In the genomic region with DNA sequence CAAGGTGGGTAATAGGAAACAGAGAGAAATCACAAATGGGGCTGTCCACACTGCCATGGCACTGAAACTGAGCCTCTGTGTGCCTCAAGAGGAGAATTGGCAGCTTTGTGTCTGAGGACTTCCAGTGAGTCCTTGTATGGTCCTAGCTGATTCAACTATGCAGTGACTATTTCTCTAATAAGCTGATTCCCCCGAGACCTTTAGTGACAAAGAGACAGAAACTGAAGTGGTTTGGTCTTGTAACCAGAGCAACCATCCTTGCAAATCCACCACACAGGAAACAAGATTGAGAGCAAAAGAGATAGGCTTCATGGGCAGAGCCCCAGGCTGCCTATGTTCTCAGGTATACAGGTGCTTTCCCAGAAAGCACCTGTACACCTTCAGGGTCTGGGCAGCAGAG, we compare ENCODE assay signal across 12 cellular contexts.
DNase-seq lines count a peak whose midpoint lies in the region; ATAC-seq and TF ChIP-seq lines count a peak whose summit lies in the region.
"Had no signal": no experiment of that assay in that cellular context is flagged by ENCODE, and none has a peak within 500 bp of the region (broad histone marks: within the 10 kb centered on the region; RNA-seq: fewer than 3 reads in every experiment).

No MANE protein-coding gene starts in this region.

- no peak for TF ChIP-seq CTCF in spleen (IDR thresholded peaks at IDR 0.05 in 8 of 11, conservative IDR thresholded peaks at IDR 0.05 in 3 of 11)

- H3K27me3 ChIP-seq in spleen (replicated peaks in 1 of 7), result no peaks in the 10 kb centered on the region
- H3K27me3 ChIP-seq: neutrophil had no signal

- H3K4me3 ChIP-seq in spleen, result no peak overlapping the region

- ATAC-seq in GM18498 (IDR thresholded peaks at IDR 0.05; ENCODE audit: unreplicated experiment) (peak; percentile 48), GM21390 (IDR thresholded peaks at IDR 0.05; ENCODE audit: unreplicated experiment) (peak; percentile 83), HG03196 (IDR thresholded peaks at IDR 0.05; ENCODE audit: unreplicated experiment) (peak; percentile 70)

- no peaks in the 10 kb centered on the region for H3K9me3 ChIP-seq in spleen
- H3K9me3 ChIP-seq: neutrophil had no signal

- TF ChIP-seq POLR2A in spleen (IDR thresholded peaks at IDR 0.05), result no peak

- no peaks in the 10 kb centered on the region for H3K4me1 ChIP-seq in spleen

- H3K36me3 ChIP-seq in spleen, result no peaks in the 10 kb centered on the region
- H3K36me3 ChIP-seq: neutrophil had no signal

- no peaks in the 10 kb centered on the region for H3K9me3 Mint-ChIP-seq in activated CD4-positive, alpha-beta T cell treated with anti-CD3 and anti-CD28 coated beads, Interleukin-2, amount 10 ng/mL, durations not matched to agents 7 days and 5 days

- CTCF ChIA-PET in activated CD4-positive, alpha-beta T cell treated with anti-CD3 and anti-CD28 coated beads, Interleukin-2, amount 10 ng/mL, durations not matched to agents 7 days and 5 days (lab: Charles Lee), result no interaction called here

- intact Hi-C loops in spleen (cut with DNase I; ENCODE audit: low total_unique reads), result no loop called here

- H3K27me3 Mint-ChIP-seq in activated CD4-positive, alpha-beta T cell treated with anti-CD3 and anti-CD28 coated beads, Interleukin-2, amount 10 ng/mL, durations not matched to agents 7 days and 5 days, result no peaks in the 10 kb centered on the region

- no peaks in the 10 kb centered on the region for H3K36me3 Mint-ChIP-seq in activated CD4-positive, alpha-beta T cell treated with anti-CD3 and anti-CD28 coated beads, Interleukin-2, amount 10 ng/mL, durations not matched to agents 7 days and 5 days (ENCODE audit: low read depth)

- WGBS in spleen, 5 donors, result 45 to 75% (median 60%) methylated on average over 1 of the region's 1 CpG

- no peak overlapping the region for H3K27ac ChIP-seq in spleen
- H3K27ac ChIP-seq: neutrophil had no signal

- no peak overlapping the region for H3K27ac Mint-ChIP-seq in activated CD4-positive, alpha-beta T cell treated with anti-CD3 and anti-CD28 coated beads, Interleukin-2, amount 10 ng/mL, durations not matched to agents 7 days and 5 days

- DNase-seq in NCI-H345 treated with DMSO at 0.1 percent for 48 hours (lab: John Stamatoyannopoulos, UW; ENCODE audit: unreplicated experiment), result peak; percentile 62
- no peak for DNase-seq in spleen
- DNase-seq in occipital lobe (lab: John Stamatoyannopoulos, UW), result no peak
- DNase-seq in NCI-H2171 (lab: John Stamatoyannopoulos, UW), result no peak
- DNase-seq in activated CD4-positive, alpha-beta T cell treated with anti-CD3 and anti-CD28 coated beads, Interleukin-2, amount 10 ng/mL, durations not matched to agents 7 days and 5 days, result no peak
- DNase-seq: activated CD4-positive, alpha-beta T cell treated with anti-CD3 and anti-CD28 coated beads, Interleukin-2, amount 50 U/mL, for 1 hour; activated effector memory CD4-positive, alpha-beta T cell treated with Interleukin-2 at 50 U/mL for 16 hours; small intestine had no signal

- no peak overlapping the region for H3K4me3 Mint-ChIP-seq in activated CD4-positive, alpha-beta T cell treated with anti-CD3 and anti-CD28 coated beads, Interleukin-2, amount 10 ng/mL, durations not matched to agents 7 days and 5 days

- POLR2A ChIA-PET in activated CD4-positive, alpha-beta T cell treated with anti-CD3 and anti-CD28 coated beads, Interleukin-2, amount 10 ng/mL, durations not matched to agents 7 days and 5 days (lab: Charles Lee), result no interaction called here

- no peaks in the 10 kb centered on the region for H3K4me1 Mint-ChIP-seq in activated CD4-positive, alpha-beta T cell treated with anti-CD3 and anti-CD28 coated beads, Interleukin-2, amount 10 ng/mL, durations not matched to agents 7 days and 5 days
